ENCODE assay signal across 1 cellular context in genomic region chr13:46385946-46386345, GRCh38.
TF ChIP-seq lines count a peak whose summit lies in the region.

No MANE protein-coding gene starts in this region.

TF ChIP-seq in neural cell, 6 proteins besides CTCF, POLR2A, EP300 and RAD21:
- TF ChIP-seq REST (IDR thresholded peaks at IDR 0.05; ENCODE audit: borderline replicate concordance) (no peak), EZH2 (IDR thresholded peaks at IDR 0.05; ENCODE audit: borderline replicate concordance, insufficient read depth, low read length, poor library complexity, severe bottlenecking) (no peak), MXI1 (conservative IDR thresholded peaks at IDR 0.05; ENCODE audit: poor library complexity, severe bottlenecking) (no peak), POLR2AphosphoS5 (IDR thresholded peaks at IDR 0.05) (no peak), TAF1 (IDR thresholded peaks at IDR 0.05; ENCODE audit: low read depth) (no peak)
